Comparison of ENCODE assay signal across 19 cellular contexts in the genomic region with DNA sequence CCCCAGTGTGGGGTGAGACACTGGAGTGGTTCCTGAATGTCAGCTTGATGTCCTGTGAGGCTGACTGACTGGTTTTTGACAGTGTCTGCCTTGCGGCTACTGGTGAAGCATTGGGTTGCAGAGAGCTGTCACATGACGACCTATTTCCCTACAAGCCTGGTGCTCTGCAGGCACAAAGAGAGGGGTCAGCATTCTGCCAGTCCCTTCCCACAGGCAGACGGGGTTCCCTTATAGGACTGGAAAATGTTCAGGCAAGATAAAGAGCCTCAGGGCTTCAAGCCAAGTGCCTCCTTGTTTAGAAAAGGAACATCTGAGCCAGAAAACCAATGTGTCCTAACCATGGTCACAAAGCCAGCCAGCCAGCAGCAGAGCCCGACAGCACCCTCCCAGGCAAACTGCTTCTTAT. TPM values are rescaled to one million over a fixed set of nuclear protein-coding genes. Genes with fewer than 3 reads are reported as not detected.
DNase-seq lines count a peak whose midpoint lies in the region; ATAC-seq and TF ChIP-seq lines count a peak whose summit lies in the region.
"Had no signal": no experiment of that assay in that cellular context is flagged by ENCODE, and none has a peak within 500 bp of the region (broad histone marks: within the 10 kb centered on the region; RNA-seq: fewer than 3 reads in every experiment).

No MANE protein-coding gene starts in this region.

- DNase-seq in CD1c-positive myeloid dendritic cell (ENCODE audit: extremely low spot score) (peak; percentile 51), adrenal gland (peak; percentile 29 to 71 (median 51)), islet precursor cell (peak; percentile 84), retina (peak; percentile 54), uterus (no peak), NOMO-1 treated with DMSO at 0.1 percent for 48 hours (lab: John Stamatoyannopoulos, UW; ENCODE audit: unreplicated experiment) (no peak), AG20443 (ENCODE audit: low spot score) (no peak)
- DNase-seq: activated CD4-positive, alpha-beta T cell treated with anti-CD3 and anti-CD28 coated beads, Interleukin-2, amount 50 U/mL, for 1 hour; activated naive CD4-positive, alpha-beta T cell treated with anti-CD3 and anti-CD28 coated beads, Interleukin-2, amount 10 ng/mL, durations not matched to agents 7 days and 5 days; activated T-cell treated with anti-CD3 and anti-CD28 coated beads for 4 hours; effector memory CD8-positive, alpha-beta T cell; H7; Karpas-422; naive thymus-derived CD8-positive, alpha-beta T cell; NCI-H1092 treated with DMSO at 0.1 percent for 48 hours; NCI-H510A had no signal

- H3K27me3 ChIP-seq in adrenal gland (no peaks in the 10 kb centered on the region), uterus (no peaks in the 10 kb centered on the region)
- H3K27me3 ChIP-seq: SJSA1 had no signal

- H3K36me3 ChIP-seq in adrenal gland (replicated peaks in 1 of 2) (no peaks in the 10 kb centered on the region), uterus (no peaks in the 10 kb centered on the region)
- H3K36me3 ChIP-seq: SJSA1 had no signal

- peaks cover 0 to 7% of the 10 kb centered on the region in 2 donors for H3K4me1 ChIP-seq in adrenal gland (replicated peaks in 1 of 2)
- H3K4me1 ChIP-seq in uterus, result no peaks in the 10 kb centered on the region
- H3K4me1 ChIP-seq: SJSA1 had no signal

- peak overlapping the region in 1 of 5 donors; percentile 49 for H3K27ac ChIP-seq in adrenal gland
- no peak overlapping the region for H3K27ac ChIP-seq in uterus
- H3K27ac ChIP-seq: SJSA1 had no signal

- H3K9me3 ChIP-seq in adrenal gland (replicated peaks in 1 of 3), result no peaks in the 10 kb centered on the region
- no peaks in the 10 kb centered on the region for H3K9me3 ChIP-seq in uterus
- H3K9me3 ChIP-seq: SJSA1 had no signal

- WGBS in adrenal gland, 4 donors, result 50 to 77% (median 68%) methylated on average over 3 to 4 of the region's 4 CpGs

- H3K4me3 ChIP-seq in adrenal gland (no peak overlapping the region), uterus (no peak overlapping the region)
- H3K4me3 ChIP-seq: SJSA1 had no signal

- intact Hi-C loops in adrenal gland (cut with DNase I), result no loop called here
- intact Hi-C loops in uterus (cut with DNase I; ENCODE audit: low total_unique reads), result no loop called here

- TF ChIP-seq POLR2A in adrenal gland (IDR thresholded peaks at IDR 0.05) (no peak), uterus (IDR thresholded peaks at IDR 0.05) (no peak)

- TF ChIP-seq CTCF in adrenal gland (IDR thresholded peaks at IDR 0.05) (no peak), uterus (IDR thresholded peaks at IDR 0.05) (no peak)

- ATAC-seq in HG02938 (IDR thresholded peaks at IDR 0.05; ENCODE audit: unreplicated experiment), result no peak
- ATAC-seq: effector memory CD8-positive, alpha-beta T cell; naive thymus-derived CD8-positive, alpha-beta T cell had no signal

RNA-seq across cellular contexts. Expression of gene LY86, which starts 11.0 kb away (rescaled TPM):
- total RNA-seq in adrenal gland, result 10 to 100 TPM in 3 of 8 donors, 1 to 10 TPM in 4, under 1 TPM in 1; 0.60 to 25.7 (median 8.1) TPM
- polyA plus RNA-seq in adrenal gland, result 1 to 10 TPM; 4.6 to 6.7 (median 4.8) TPM
- 1 to 10 TPM in 1 of 4 donors, under 1 TPM in 1, not detected in 2; 0.73 to 4.4 TPM for total RNA-seq in uterus
- total RNA-seq: H7, pulmonary artery endothelial cell, SJSA1 had no signal

Comparison
In these comparisons a context has a peak if more than half of its experiments do, and no peak if none do; other contexts are left out.
1. DNase-seq: peak in CD1c-positive myeloid dendritic cell (single experiment), adrenal gland (7 of 7), islet precursor cell (single experiment) and retina (single experiment); none in uterus (0 of 2), NOMO-1 treated with DMSO at 0.1 percent for 48 hours (single experiment) and AG20443 (single experiment).